Comparison of ENCODE assay signal across 11 cellular contexts in the genomic region with DNA sequence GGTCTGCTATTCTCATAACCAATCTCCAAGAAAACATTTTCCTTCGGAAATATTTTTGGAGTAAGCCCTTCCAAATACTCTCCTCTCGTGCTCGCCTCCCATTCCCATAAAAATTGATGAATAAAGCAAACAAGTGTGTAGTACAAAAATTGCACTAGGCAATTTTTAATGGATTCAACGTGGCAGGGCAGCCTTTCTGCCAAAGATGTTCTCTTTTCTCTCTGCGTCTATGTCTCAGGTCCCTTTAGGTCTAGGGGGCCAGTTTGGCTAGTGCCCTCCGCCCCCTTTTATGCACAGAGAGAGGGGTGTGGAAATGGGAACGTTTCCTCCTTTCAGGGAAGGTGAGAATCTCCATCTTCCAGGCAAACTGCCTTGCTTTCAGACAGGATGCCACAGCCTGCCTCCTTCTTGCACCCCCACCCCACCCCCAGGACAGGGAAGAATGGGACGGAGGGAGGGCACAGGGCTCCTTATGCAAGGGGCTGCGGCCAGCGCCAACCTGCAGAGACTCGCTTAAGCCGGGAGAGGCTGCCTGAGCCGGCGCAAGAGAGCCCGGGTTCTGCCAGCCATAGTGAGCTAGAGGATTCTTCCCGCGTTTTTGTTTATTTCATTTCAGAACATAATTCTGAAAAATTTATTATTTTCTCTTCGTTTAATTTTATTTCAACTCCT. TPM values are rescaled to one million over a fixed set of nuclear protein-coding genes. Genes with fewer than 3 reads are reported as not detected.
A peak's percentile ranks its signal among the peaks of the same experiment; 100 is the strongest.
DNase-seq lines count a peak whose midpoint lies in the region; ATAC-seq and TF ChIP-seq lines count a peak whose summit lies in the region.
"Had no signal": no experiment of that assay in that cellular context is flagged by ENCODE, and none has a peak within 500 bp of the region (broad histone marks: within the 10 kb centered on the region; RNA-seq: fewer than 3 reads in every experiment).

No MANE protein-coding gene starts in this region.

- no peaks in the 10 kb centered on the region; the same call in 1 of the 2 replicates for H3K36me3 Mint-ChIP-seq in HFFc6 (ENCODE audit: low read depth)
- H3K36me3 Mint-ChIP-seq in natural killer cell, result peaks cover 9% of the 10 kb centered on the region

- H3K4me1 Mint-ChIP-seq in HFFc6 (ENCODE audit: low read depth) (peaks cover 14% of the 10 kb centered on the region), natural killer cell (peaks cover 8 to 21% of the 10 kb centered on the region in 2 donors)

- H3K4me3 Mint-ChIP-seq in HFFc6 (peak overlapping the region; percentile 60; the same call in 1 of the 2 replicates), natural killer cell (peak overlapping the region; percentile 57)

- DNase-seq in SIG-M5 treated with dmso at 0.1 percent for 504 hours (lab: John Stamatoyannopoulos, UW; ENCODE audit: unreplicated experiment), result peak; percentile 26
- no peak for DNase-seq in SIG-M5 (lab: John Stamatoyannopoulos, UW)
- no peak for DNase-seq in HFFc6
- DNase-seq in astrocyte of the spinal cord (ENCODE audit: low read depth, low spot score), result peak; percentile 37
- no peak for DNase-seq in natural killer cell
- DNase-seq in pons (ENCODE audit: low spot score), result no peak
- DNase-seq: NCI-H446 treated with DMSO at 0.1 percent for 48 hours, uterus had no signal

- peak overlapping the region; percentile 51 for H3K4me3 ChIP-seq in astrocyte of the spinal cord (ENCODE audit: low read depth, low read length)

- intact Hi-C loops in natural killer cell (cut with micrococcal nuclease), result no loop called here

- in situ Hi-C loops in astrocyte of the spinal cord (cut with HindIII; ENCODE audit: low sequenced_read_pairs), result no loop called here

- no peak for ATAC-seq in natural killer cell
- no peak for ATAC-seq in HG02970 (IDR thresholded peaks at IDR 0.05; ENCODE audit: low FRiP score, unreplicated experiment)
- no peak for ATAC-seq in GM21515 (IDR thresholded peaks at IDR 0.05; ENCODE audit: unreplicated experiment)

- H3K27ac Mint-ChIP-seq in HFFc6 (no peak overlapping the region), natural killer cell (no peak overlapping the region)

- TF ChIP-seq CTCF in HFFc6 (IDR thresholded peaks at IDR 0.05), result no peak
- peak; percentile 2 for TF ChIP-seq CTCF in astrocyte of the spinal cord (IDR thresholded peaks at IDR 0.05; ENCODE audit: low read depth, low read length)
- no peak for TF ChIP-seq CTCF in natural killer cell (IDR thresholded peaks at IDR 0.05)

- H3K27me3 Mint-ChIP-seq in HFFc6 (ENCODE audit: insufficient read depth), result peaks cover 69% of the 10 kb centered on the region
- H3K27me3 Mint-ChIP-seq in natural killer cell (ENCODE audit: low read depth in 2 of 2), result peaks cover 55% of the 10 kb centered on the region in 2 donors

- H3K9me3 Mint-ChIP-seq in HFFc6, result no peaks in the 10 kb centered on the region
- H3K9me3 Mint-ChIP-seq in natural killer cell, result no peaks in the 10 kb centered on the region

RNA-seq across cellular contexts. Expression of gene ZIC2, which starts 2.7 kb away (rescaled TPM):
- total RNA-seq in HFFc6 (2021; fragmentation: NEBNext Ultra II Directional; extraction: Animal tissue kit (Norgen Biotek cat#: 25700)), result 1 to 10 TPM in 3 of 6 experiments, under 1 TPM in 2, not detected in 1; 0.07 to 1.9 (median 1.2) TPM
- total RNA-seq in natural killer cell, result not detected
- total RNA-seq: aorta, uterus had no signal

RNA-seq across cellular contexts. Expression of gene ZIC5, which starts 7.3 kb away (rescaled TPM):
- not detected for total RNA-seq in HFFc6 (2021; fragmentation: NEBNext Ultra II Directional; extraction: Animal tissue kit (Norgen Biotek cat#: 25700))
- total RNA-seq in natural killer cell, result not detected
- total RNA-seq: aorta, uterus had no signal

Comparison
In these comparisons a context has a peak if more than half of its experiments do, and no peak if none do; other contexts are left out.
1. DNase-seq: peak in SIG-M5 treated with dmso at 0.1 percent for 504 hours (single experiment) and astrocyte of the spinal cord (single experiment); none in SIG-M5 (single experiment), HFFc6 (single experiment), natural killer cell (single experiment) and pons (single experiment).